ENCODE assay signal across 11 cellular contexts in genomic region chr6:141107562-141108160, GRCh38.
DNase-seq lines count a peak whose midpoint lies in the region; FAIRE-seq and TF ChIP-seq lines count a peak whose summit lies in the region.
"Had no signal": no experiment of that assay in that cellular context is flagged by ENCODE, and none has a peak within 500 bp of the region (broad histone marks: within the 10 kb centered on the region; RNA-seq: fewer than 3 reads in every experiment).

No MANE protein-coding gene starts in this region.

- no peak overlapping the region for H3K4me2 ChIP-seq in fibroblast of lung (ENCODE audit: extremely low read depth, insufficient read depth, low read length)

- H3K27me3 ChIP-seq in breast epithelium: no peaks in the 10 kb centered on the region
- no peaks in the 10 kb centered on the region for H3K27me3 ChIP-seq in fibroblast of lung (ENCODE audit: control insufficient read depth, insufficient read depth, low read length)

- H3K36me3 Mint-ChIP-seq in MCF 10A (ENCODE audit: insufficient read depth, unreplicated experiment): no peaks in the 10 kb centered on the region

- no peak overlapping the region for H3K4me3 Mint-ChIP-seq in MCF 10A (ENCODE audit: unreplicated experiment)
- H3K4me3 Mint-ChIP-seq: activated T-cell treated with anti-CD3 and anti-CD28 coated beads, Interleukin-2, amount 50 U/mL, for 72 hours had no signal

- BruUV-seq in MCF 10A (replicated peaks; lab: Mats Ljungman, UMichigan): no TSS peak

- no peak overlapping the region for H3K27ac ChIP-seq in breast epithelium
- H3K27ac ChIP-seq in RWPE1: no peak overlapping the region
- H3K27ac ChIP-seq in fibroblast of lung (ENCODE audit: insufficient read depth, low read length): no peak overlapping the region

- H2AFZ ChIP-seq in fibroblast of lung (ENCODE audit: low read length): peak overlapping the region; percentile 45

- no peak for FAIRE-seq in urothelium cell line (lab: Jason Lieb, UNC)

- H3K27me3 Mint-ChIP-seq in MCF 10A (ENCODE audit: insufficient read depth, unreplicated experiment): no peaks in the 10 kb centered on the region

- peak; percentile 77 for DNase-seq in MCF 10A (ENCODE audit: unreplicated experiment)
- no peak for DNase-seq in breast epithelium (ENCODE audit: low spot score in 2 of 2)
- peak; percentile 38 for DNase-seq in RWPE1 (ENCODE audit: low spot score)
- DNase-seq in fibroblast of lung (ENCODE audit: low read depth in 2 of 2): peak in 1 of 2 donors; percentile 76
- DNase-seq in urothelium cell line (ENCODE audit: low spot score): peak; percentile 38
- DNase-seq in NCI-H446 (lab: John Stamatoyannopoulos, UW): no peak
- DNase-seq in DMS 273 treated with DMSO at 0.1 percent for 48 hours (lab: John Stamatoyannopoulos, UW): no peak
- no peak for DNase-seq in activated CD8-positive, alpha-beta memory T cell treated with anti-CD3 and anti-CD28 coated beads for 24 hours
- DNase-seq: activated T-cell treated with anti-CD3 and anti-CD28 coated beads, Interleukin-2, amount 50 U/mL, for 72 hours; central memory CD4-positive, alpha-beta T cell; glutamatergic neuron had no signal

- TF ChIP-seq CTCF in MCF 10A (IDR thresholded peaks at IDR 0.05; ENCODE audit: unreplicated experiment): no peak
- TF ChIP-seq CTCF in breast epithelium (IDR thresholded peaks at IDR 0.05): no peak
- no peak for TF ChIP-seq CTCF in RWPE1 (conservative IDR thresholded peaks at IDR 0.05; ENCODE audit: low read depth)
- no peak for TF ChIP-seq CTCF in fibroblast of lung (conservative IDR thresholded peaks at IDR 0.05 in 1 of 2, IDR thresholded peaks at IDR 0.05 in 1 of 2; ENCODE audit: low read depth in 1 of 2, low read length in 2 of 2)

- no peaks in the 10 kb centered on the region for H3K79me2 ChIP-seq in fibroblast of lung (ENCODE audit: control insufficient read depth, insufficient read depth, low read length)

- no peak overlapping the region for H3K27ac Mint-ChIP-seq in MCF 10A (ENCODE audit: low read depth, unreplicated experiment)
- H3K27ac Mint-ChIP-seq: activated T-cell treated with anti-CD3 and anti-CD28 coated beads, Interleukin-2, amount 50 U/mL, for 72 hours had no signal

- H3K4me1 ChIP-seq in breast epithelium: no peaks in the 10 kb centered on the region
- H3K4me1 ChIP-seq in fibroblast of lung (ENCODE audit: control insufficient read depth, extremely low read depth, insufficient read depth, low read length): no peaks in the 10 kb centered on the region

- peaks cover 6% of the 10 kb centered on the region for H3K4me1 Mint-ChIP-seq in MCF 10A (ENCODE audit: insufficient read depth, unreplicated experiment)

- POLR2A ChIA-PET in MCF 10A (lab: Yijun Ruan, JAX) (interaction anchor here (0.5 kb wide), 1 partner anchor 43 kb away, joined by 4 read pairs; no protein-coding TSS in a partner anchor), RWPE1 (lab: Yijun Ruan, JAX; ENCODE audit: low non-redundant PET) (no interaction called here)

- peaks cover 0 to 4% of the 10 kb centered on the region in 2 donors for H3K9me3 ChIP-seq in breast epithelium
- H3K9me3 ChIP-seq in fibroblast of lung (ENCODE audit: control insufficient read depth, insufficient read depth, low read depth, low read length): no peaks in the 10 kb centered on the region

- intact Hi-C loops in MCF 10A (cut with micrococcal nuclease): no loop called here
- intact Hi-C loops in breast epithelium (cut with DNase I; ENCODE audit: low total_unique reads): loop anchor here (10.0 kb wide), 1 partner anchor 427 kb away; no protein-coding TSS in a partner anchor

- no peaks in the 10 kb centered on the region for H4K20me1 ChIP-seq in fibroblast of lung (ENCODE audit: control insufficient read depth, extremely low read depth, insufficient read depth, low read length)

- H3K36me3 ChIP-seq in breast epithelium (no peaks in the 10 kb centered on the region), fibroblast of lung (ENCODE audit: control insufficient read depth, insufficient read depth, low read length) (no peaks in the 10 kb centered on the region)

- CTCF ChIA-PET in MCF 10A (lab: Yijun Ruan, JAX): interaction anchor here (0.5 kb wide), 1 partner anchor 1737 kb away, joined by 3 read pairs; no protein-coding TSS in a partner anchor
- CTCF ChIA-PET in RWPE1 (lab: Yijun Ruan, JAX): no interaction called here

- H3K9me3 Mint-ChIP-seq in MCF 10A (ENCODE audit: unreplicated experiment): no peaks in the 10 kb centered on the region
- H3K9me3 Mint-ChIP-seq: activated T-cell treated with anti-CD3 and anti-CD28 coated beads, Interleukin-2, amount 50 U/mL, for 72 hours had no signal

- H3K9ac ChIP-seq in fibroblast of lung (ENCODE audit: insufficient read depth, low read length): no peak overlapping the region

- H3K4me3 ChIP-seq in breast epithelium (no peak overlapping the region), fibroblast of lung (replicated peaks in 1 of 4; ENCODE audit: control extremely low read depth in 1 of 4, insufficient read depth in 1 of 4, low read depth in 3 of 4, low read length in 4 of 4) (no peak overlapping the region)

- no peak for TF ChIP-seq POLR2A in breast epithelium (IDR thresholded peaks at IDR 0.05)

Comparison
In these comparisons a context has a peak if more than half of its experiments do, and no peak if none do; other contexts are left out.
1. DNase-seq: peak in MCF 10A (single experiment), RWPE1 (single experiment) and urothelium cell line (single experiment); none in breast epithelium (0 of 2), NCI-H446 (0 of 2), DMS 273 treated with DMSO at 0.1 percent for 48 hours (single experiment) and activated CD8-positive, alpha-beta memory T cell treated with anti-CD3 and anti-CD28 coated beads for 24 hours (single experiment).